1 cellular context compared by ENCODE assay signal in the genomic region with DNA sequence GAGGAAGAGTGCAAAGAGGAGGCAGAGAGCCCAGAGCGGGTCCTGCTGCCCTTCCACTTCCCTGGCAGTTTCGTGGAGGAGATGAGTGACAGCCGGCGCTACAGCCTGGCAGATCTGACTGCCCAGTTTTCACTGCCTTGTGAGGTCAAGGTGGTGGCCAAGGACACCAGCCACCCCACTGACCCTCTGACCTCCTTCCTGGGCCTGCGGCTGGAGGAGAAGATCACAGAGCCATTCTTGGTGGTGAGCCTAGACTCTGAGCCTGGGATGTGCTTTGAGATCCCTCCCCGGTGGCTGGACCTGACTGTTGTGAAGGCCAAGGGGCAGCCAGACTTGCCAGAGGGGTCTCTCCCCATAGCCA.
TF ChIP-seq lines count a peak whose summit lies in the region.

No MANE protein-coding gene starts in this region.

TF ChIP-seq in HepG2, 621 proteins besides CTCF, POLR2A, EP300 and RAD21:
- TF ChIP-seq HNF4A (CRISPR knock-in tag; IDR thresholded peaks at IDR 0.05) (0 out of 2 replicates have a peak, but pooled peaks have one; percentile 11), RARA (CRISPR knock-in tag; IDR thresholded peaks at IDR 0.05) (peak; percentile 49; the same call in 1 of the 2 replicates), ESRRA (CRISPR knock-in tag; IDR thresholded peaks at IDR 0.05; ENCODE audit: low read depth) (no peak), RXRA (CRISPR knock-in tag; IDR thresholded peaks at IDR 0.05) (peak; percentile 55; the same call in 1 of the 2 replicates)
TF ChIP-seq in HepG2: peak in this region for 3.
